ENCODE assay signal across 1 cellular context in the genomic region with DNA sequence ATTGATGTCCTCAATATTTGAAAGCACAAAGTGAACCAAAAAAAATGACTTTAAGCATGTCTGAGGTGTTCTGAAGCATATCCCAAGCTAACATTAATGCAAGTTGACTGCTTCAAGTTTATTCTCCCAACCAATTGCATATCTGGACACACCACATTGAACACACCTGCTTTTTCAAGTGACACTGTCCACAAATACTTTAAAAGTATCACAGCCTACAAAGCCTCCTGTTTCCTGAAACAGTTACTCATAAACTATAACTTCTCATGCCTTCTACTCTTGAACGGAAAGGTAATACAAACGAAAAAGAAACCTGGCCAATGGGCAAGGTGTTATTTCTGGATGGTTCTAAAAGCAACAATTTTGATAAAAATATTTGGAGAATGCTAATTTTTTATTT.
TF ChIP-seq lines count a peak whose summit lies in the region.

No MANE protein-coding gene starts in this region.

TF ChIP-seq in GM23338, 12 proteins besides CTCF, POLR2A, EP300 and RAD21 (continued from another document):
- TF ChIP-seq REST (IDR thresholded peaks at IDR 0.05; ENCODE audit: unreplicated experiment) = no peak
- no peak for TF ChIP-seq NANOG (IDR thresholded peaks at IDR 0.05; ENCODE audit: borderline replicate concordance)
- TF ChIP-seq EZH2phosphoT487 (IDR thresholded peaks at IDR 0.05; ENCODE audit: unreplicated experiment) = no peak
- TF ChIP-seq EZH2 (IDR thresholded peaks at IDR 0.05; ENCODE audit: low read depth, unreplicated experiment) = no peak
- no peak for TF ChIP-seq ZNF114 (CRISPR knock-in tag; IDR thresholded peaks at IDR 0.05)
- no peak for TF ChIP-seq POLR2AphosphoS5 (IDR thresholded peaks at IDR 0.05; ENCODE audit: low read depth)
- no peak for TF ChIP-seq STAT1 (IDR thresholded peaks at IDR 0.05; ENCODE audit: unreplicated experiment)
- TF ChIP-seq ZNF331 (CRISPR knock-in tag; IDR thresholded peaks at IDR 0.05; ENCODE audit: low read depth) = no peak
- no peak for TF ChIP-seq CREB1 (CRISPR knock-in tag; IDR thresholded peaks at IDR 0.05; ENCODE audit: low read depth)
